Comparison of ENCODE assay signal across 11 cellular contexts in genomic region chr6:109356237-109356636, GRCh38.
"Had no signal": no experiment of that assay in that cellular context is flagged by ENCODE, and none has a peak within 500 bp of the region (broad histone marks: within the 10 kb centered on the region; RNA-seq: fewer than 3 reads in every experiment).

No MANE protein-coding gene starts in this region.

- H3K27ac Mint-ChIP-seq: GM23338, H9, HFFc6 had no signal

- H3K4me1 Mint-ChIP-seq: GM23338 had no signal

- H3K27ac ChIP-seq: GM23248 had no signal

- H3K9ac ChIP-seq: GM23248 had no signal

- H3K4me3 Mint-ChIP-seq: GM23338, H9, HFFc6 had no signal

- DNase-seq: GM23248, GOT3, H7, H9, HCEC 1CT, HFFc6 had no signal

- H3K4me1 ChIP-seq: HAP-1 had no signal

- H2AFZ ChIP-seq: GM23248, GM23338 had no signal

- H3K4me3 ChIP-seq: GM23248, GM23338, HAP-1 had no signal

- FAIRE-seq: H1, H54 had no signal

- H3K4me2 ChIP-seq: GM23338 had no signal

- ATAC-seq: GM23338, HCT116 had no signal
